Comparison of ENCODE assay signal across 9 cellular contexts in genomic region chr1:202571719-202572339, GRCh38.
DNase-seq lines count a peak whose midpoint lies in the region; ATAC-seq, FAIRE-seq and TF ChIP-seq lines count a peak whose summit lies in the region.
"Had no signal": no experiment of that assay in that cellular context is flagged by ENCODE, and none has a peak within 500 bp of the region (broad histone marks: within the 10 kb centered on the region; RNA-seq: fewer than 3 reads in every experiment).

No MANE protein-coding gene starts in this region.

- peaks cover 97% of the 10 kb centered on the region for H3K4me1 ChIP-seq in muscle layer of colon (ENCODE audit: insufficient read depth, low read length)

- ATAC-seq in GM18867 (IDR thresholded peaks at IDR 0.05; ENCODE audit: unreplicated experiment): no peak
- no peak for ATAC-seq in HG03097 (IDR thresholded peaks at IDR 0.05; ENCODE audit: low FRiP score, unreplicated experiment)

- H3K27ac ChIP-seq in muscle layer of colon (ENCODE audit: low read depth, low read length): peak overlapping the region; percentile 24

- peak; percentile 65 for TF ChIP-seq CTCF in AG09319 (IDR thresholded peaks at IDR 0.05; ENCODE audit: low read depth, low read length)
- TF ChIP-seq CTCF in GM10248 (IDR thresholded peaks at IDR 0.05; ENCODE audit: control extremely low read depth, extremely low read depth, low read depth, missing control alignments): peak; percentile 78
- peak; percentile 79 for TF ChIP-seq CTCF in bronchial epithelial cell (IDR thresholded peaks at IDR 0.05; ENCODE audit: insufficient read depth, low read length, severe bottlenecking)

- FAIRE-seq in bronchial epithelial cell (lab: Jason Lieb, UNC): no peak
- FAIRE-seq: endometrium had no signal

- H3K9ac ChIP-seq in muscle layer of colon (ENCODE audit: low read length): no peak overlapping the region

- CTCF ChIA-PET in GM10248 (lab: Yijun Ruan, JAX): interaction anchor here (0.6 to 5.8 kb wide), 33 partner anchors 8 to 1999 kb away, joined by 3 to 40 read pairs (median 3); no protein-coding TSS in a partner anchor

- POLR2A ChIA-PET in GM10248 (lab: Yijun Ruan, JAX): no interaction called here

- H3K27me3 ChIP-seq in bronchial epithelial cell (ENCODE audit: control insufficient read depth, insufficient read depth, low read length): no peaks in the 10 kb centered on the region
- H3K27me3 ChIP-seq in muscle layer of colon (ENCODE audit: control insufficient read depth in 1 of 2, insufficient read depth in 2 of 2, low read length in 2 of 2): no peaks in the 10 kb centered on the region

- H3K9me3 ChIP-seq in muscle layer of colon (ENCODE audit: low read length): no peaks in the 10 kb centered on the region

- DNase-seq in AG09319 (ENCODE audit: extremely low read depth, low read depth) (no peak), GM10248 (ENCODE audit: extremely low spot score) (peak; percentile 50), NCI-H748 treated with DMSO at 0.1 percent for 48 hours (lab: John Stamatoyannopoulos, UW) (peak; percentile 9), bronchial epithelial cell (ENCODE audit: low read depth) (peak; percentile 43), T-helper 9 cell (no peak)

- no peaks in the 10 kb centered on the region for H3K36me3 ChIP-seq in bronchial epithelial cell (ENCODE audit: control insufficient read depth, insufficient read depth, low read length)
- H3K36me3 ChIP-seq in muscle layer of colon (ENCODE audit: insufficient read depth, low read length): peaks cover 83% of the 10 kb centered on the region

- no peak overlapping the region for H3K4me3 ChIP-seq in bronchial epithelial cell (ENCODE audit: low read depth, low read length)
- H3K4me3 ChIP-seq in muscle layer of colon (ENCODE audit: low read depth in 1 of 2, low read length in 2 of 2): no peak overlapping the region

Comparison
In these comparisons a context has a peak if more than half of its experiments do, and no peak if none do; other contexts are left out.
1. DNase-seq: peak in GM10248 (single experiment), NCI-H748 treated with DMSO at 0.1 percent for 48 hours (single experiment) and bronchial epithelial cell (single experiment); none in AG09319 (single experiment) and T-helper 9 cell (single experiment).
2. Peak in every context shown above with its lines, with median percentiles within 50 percentile points of each other: CTCF ChIP-seq.